ENCODE assay signal across 15 cellular contexts in genomic region chr3:168877899-168878298, GRCh38.
DNase-seq lines count a peak whose midpoint lies in the region; ATAC-seq and TF ChIP-seq lines count a peak whose summit lies in the region.
"Had no signal": no experiment of that assay in that cellular context is flagged by ENCODE, and none has a peak within 500 bp of the region (broad histone marks: within the 10 kb centered on the region; RNA-seq: fewer than 3 reads in every experiment).

No MANE protein-coding gene starts in this region.

- TF ChIP-seq CTCF in VCaP (conservative IDR thresholded peaks at IDR 0.05) (no peak), mucosa of descending colon (IDR thresholded peaks at IDR 0.05) (no peak)

- DNase-seq in DMS53 treated with DMSO at 0.1 percent for 48 hours (lab: John Stamatoyannopoulos, UW; ENCODE audit: unreplicated experiment) (peak; percentile 59), NCI-H1105 (lab: John Stamatoyannopoulos, UW) (peak; percentile 87), mucosa of descending colon (peak in 1 of 3 donors; percentile 24), cerebellum (ENCODE audit: low spot score) (no peak), NCI-H82 (lab: John Stamatoyannopoulos, UW) (no peak)
- DNase-seq: activated CD8-positive, alpha-beta memory T cell treated with anti-CD3 and anti-CD28 coated beads, Interleukin-2, amount 10 ng/mL, durations not matched to agents 7 days and 5 days; activated naive CD4-positive, alpha-beta T cell treated with anti-CD3 and anti-CD28 coated beads for 36 hours; body of pancreas; H9; NCI-H2029 treated with DMSO at 0.1 percent for 48 hours had no signal

- intact Hi-C loops in mucosa of descending colon (cut with DNase I, micrococcal nuclease), result no loop called here

- no peak overlapping the region for H3K4me3 ChIP-seq in mucosa of descending colon
- H3K4me3 ChIP-seq: body of pancreas had no signal

- no peaks in the 10 kb centered on the region for H3K36me3 ChIP-seq in mucosa of descending colon (ENCODE audit: low read depth)

- H3K27ac ChIP-seq in VCaP, result peak overlapping the region; percentile 82
- H3K27ac ChIP-seq: body of pancreas, KMS-11 had no signal

- H3K9me3 ChIP-seq in mucosa of descending colon, result no peaks in the 10 kb centered on the region
- H3K9me3 ChIP-seq: body of pancreas had no signal

- ATAC-seq in mucosa of descending colon (peak; percentile 59), GM21381 (IDR thresholded peaks at IDR 0.05; ENCODE audit: unreplicated experiment) (no peak), HG02840 (IDR thresholded peaks at IDR 0.05; ENCODE audit: low FRiP score, unreplicated experiment) (no peak)
- ATAC-seq: activated CD8-positive, alpha-beta memory T cell treated with anti-CD3 and anti-CD28 coated beads, Interleukin-2, amount 10 ng/mL, durations not matched to agents 7 days and 5 days; body of pancreas; SK-N-SH treated with all-trans-retinoic acid at 6 μM for 48 hours had no signal

- H3K4me1 ChIP-seq in mucosa of descending colon (ENCODE audit: low read depth), result no peaks in the 10 kb centered on the region

Comparison
In these comparisons a context has a peak if more than half of its experiments do, and no peak if none do; other contexts are left out.
1. DNase-seq: peak in DMS53 treated with DMSO at 0.1 percent for 48 hours (single experiment) and NCI-H1105 (single experiment); none in cerebellum (single experiment) and NCI-H82 (single experiment).